ENCODE assay signal across 20 cellular contexts in genomic region chr3:180409883-180410282, GRCh38.
DNase-seq lines count a peak whose midpoint lies in the region; ATAC-seq, FAIRE-seq and TF ChIP-seq lines count a peak whose summit lies in the region.
"Had no signal": no experiment of that assay in that cellular context is flagged by ENCODE, and none has a peak within 500 bp of the region (broad histone marks: within the 10 kb centered on the region; RNA-seq: fewer than 3 reads in every experiment).

No MANE protein-coding gene starts in this region.

- 64 to 71% (median 68%) methylated on average over 2 of the region's 2 CpGs for WGBS in adrenal gland, 4 donors

- H3K36me3 Mint-ChIP-seq in astrocyte (ENCODE audit: low read depth, unreplicated experiment) (no peaks in the 10 kb centered on the region), natural killer cell (no peaks in the 10 kb centered on the region)
- no peaks in the 10 kb centered on the region for H3K36me3 Mint-ChIP-seq in activated naive CD4-positive, alpha-beta T cell treated with anti-CD3 and anti-CD28 coated beads, Interleukin-2, amount 10 ng/mL, durations not matched to agents 7 days and 5 days
- H3K36me3 Mint-ChIP-seq: CD4-positive, CD25-positive, alpha-beta regulatory T cell had no signal

- peak overlapping the region; percentile 69 for H2AFZ ChIP-seq in ACC112 (ENCODE audit: low read length, unreplicated experiment)
- peak overlapping the region; percentile 10 for H2AFZ ChIP-seq in astrocyte (ENCODE audit: low read depth, low read length)
- H2AFZ ChIP-seq: GM23248 had no signal

- H3K27me3 ChIP-seq in ACC112 (ENCODE audit: insufficient read depth, low read length) = no peaks in the 10 kb centered on the region
- H3K27me3 ChIP-seq in astrocyte (ENCODE audit: insufficient read depth, low read length) = no peaks in the 10 kb centered on the region
- no peaks in the 10 kb centered on the region for H3K27me3 ChIP-seq in adrenal gland
- H3K27me3 ChIP-seq: BE2C had no signal

- H3K9me3 ChIP-seq in astrocyte (ENCODE audit: insufficient read depth, low read depth, low read length) (no peaks in the 10 kb centered on the region), adrenal gland (replicated peaks in 1 of 3) (no peaks in the 10 kb centered on the region)
- H3K9me3 ChIP-seq: BE2C had no signal

- peak; percentile 42 for ATAC-seq in GM18909 (IDR thresholded peaks at IDR 0.05; ENCODE audit: poor library complexity, unreplicated experiment)
- peak; percentile 40 for ATAC-seq in HG03025 (IDR thresholded peaks at IDR 0.05; ENCODE audit: low FRiP score, unreplicated experiment)
- no peak for ATAC-seq in natural killer cell

- intact Hi-C loops in natural killer cell (cut with micrococcal nuclease) = no loop called here
- intact Hi-C loops in adrenal gland (cut with DNase I) = no loop called here

- FAIRE-seq in astrocyte (lab: Jason Lieb, UNC) = no peak
- FAIRE-seq: GM12891, GM18507 had no signal

- peaks cover 26% of the 10 kb centered on the region for H3K4me1 ChIP-seq in ACC112 (ENCODE audit: control insufficient read depth, insufficient read depth, low read length, unreplicated experiment)
- H3K4me1 ChIP-seq in astrocyte (ENCODE audit: insufficient read depth, low read length) = no peaks in the 10 kb centered on the region
- no peaks in the 10 kb centered on the region for H3K4me1 ChIP-seq in adrenal gland (replicated peaks in 1 of 2)
- H3K4me1 ChIP-seq: BE2C had no signal

- H3K27me3 Mint-ChIP-seq in astrocyte (ENCODE audit: low read depth, unreplicated experiment) = no peaks in the 10 kb centered on the region
- no peaks in the 10 kb centered on the region for H3K27me3 Mint-ChIP-seq in natural killer cell (ENCODE audit: low read depth in 2 of 2)
- H3K27me3 Mint-ChIP-seq in activated naive CD4-positive, alpha-beta T cell treated with anti-CD3 and anti-CD28 coated beads, Interleukin-2, amount 10 ng/mL, durations not matched to agents 7 days and 5 days = no peaks in the 10 kb centered on the region
- H3K27me3 Mint-ChIP-seq: CD4-positive, CD25-positive, alpha-beta regulatory T cell had no signal

- no peak for TF ChIP-seq POLR2A in adrenal gland (IDR thresholded peaks at IDR 0.05)

- H3K9ac ChIP-seq in astrocyte (ENCODE audit: low read length) = no peak overlapping the region
- H3K9ac ChIP-seq: GM23248 had no signal

- TF ChIP-seq CTCF in astrocyte (IDR thresholded peaks at IDR 0.05; ENCODE audit: insufficient read depth, low read depth, low read length) (no peak), natural killer cell (IDR thresholded peaks at IDR 0.05) (no peak), adrenal gland (IDR thresholded peaks at IDR 0.05) (no peak)

- H3K36me3 ChIP-seq in ACC112 (ENCODE audit: insufficient read depth, low read length) (no peaks in the 10 kb centered on the region), astrocyte (ENCODE audit: insufficient read depth, low read length) (no peaks in the 10 kb centered on the region), adrenal gland (replicated peaks in 1 of 2) (no peaks in the 10 kb centered on the region)
- H3K36me3 ChIP-seq: BE2C had no signal

- CTCF ChIA-PET in activated naive CD4-positive, alpha-beta T cell treated with anti-CD3 and anti-CD28 coated beads, Interleukin-2, amount 10 ng/mL, durations not matched to agents 7 days and 5 days (lab: Charles Lee) = no interaction called here

- H3K4me3 ChIP-seq in ACC112 (ENCODE audit: low read depth, low read length) = no peak overlapping the region
- no peak overlapping the region for H3K4me3 ChIP-seq in astrocyte (ENCODE audit: insufficient read depth, low read depth, low read length)
- H3K4me3 ChIP-seq in adrenal gland = no peak overlapping the region
- H3K4me3 ChIP-seq: GM23248 had no signal

- H3K4me2 ChIP-seq in astrocyte (ENCODE audit: low read length) = no peak overlapping the region

- H3K4me1 Mint-ChIP-seq in astrocyte (ENCODE audit: low read depth, unreplicated experiment) (no peaks in the 10 kb centered on the region), natural killer cell (no peaks in the 10 kb centered on the region)
- H3K4me1 Mint-ChIP-seq in activated naive CD4-positive, alpha-beta T cell treated with anti-CD3 and anti-CD28 coated beads, Interleukin-2, amount 10 ng/mL, durations not matched to agents 7 days and 5 days = no peaks in the 10 kb centered on the region
- H3K4me1 Mint-ChIP-seq: CD4-positive, CD25-positive, alpha-beta regulatory T cell had no signal

- H3K27ac Mint-ChIP-seq in astrocyte (ENCODE audit: unreplicated experiment) = no peak overlapping the region
- H3K27ac Mint-ChIP-seq in natural killer cell = no peak overlapping the region
- H3K27ac Mint-ChIP-seq in activated naive CD4-positive, alpha-beta T cell treated with anti-CD3 and anti-CD28 coated beads, Interleukin-2, amount 10 ng/mL, durations not matched to agents 7 days and 5 days = no peak overlapping the region
- H3K27ac Mint-ChIP-seq: CD4-positive, CD25-positive, alpha-beta regulatory T cell had no signal

- H3K79me2 ChIP-seq in ACC112 (ENCODE audit: control insufficient read depth, insufficient read depth, low read length, unreplicated experiment) (no peaks in the 10 kb centered on the region), astrocyte (ENCODE audit: insufficient read depth, low read length) (no peaks in the 10 kb centered on the region)

- DNase-seq in astrocyte (ENCODE audit: low read depth) (no peak), natural killer cell (no peak), adrenal gland (no peak)
- DNase-seq in activated naive CD4-positive, alpha-beta T cell treated with anti-CD3 and anti-CD28 coated beads, Interleukin-2, amount 10 ng/mL, durations not matched to agents 7 days and 5 days = no peak
- DNase-seq: BE2C; CD4-positive, CD25-positive, alpha-beta regulatory T cell; GM23248; Kasumi-1; NCI-H1105 treated with DMSO at 0.1 percent for 48 hours; NCI-H1694; NCI-H2081 treated with DMSO at 0.1 percent for 48 hours; NCI-H510A treated with DMSO at 0.1 percent for 48 hours; NCI-H774; OCI-M1; SIG-M5 had no signal

- H3K9me3 Mint-ChIP-seq in astrocyte (ENCODE audit: unreplicated experiment) = no peaks in the 10 kb centered on the region
- peaks cover 14 to 16% of the 10 kb centered on the region in 2 donors for H3K9me3 Mint-ChIP-seq in natural killer cell
- no peaks in the 10 kb centered on the region for H3K9me3 Mint-ChIP-seq in activated naive CD4-positive, alpha-beta T cell treated with anti-CD3 and anti-CD28 coated beads, Interleukin-2, amount 10 ng/mL, durations not matched to agents 7 days and 5 days

- H4K20me1 ChIP-seq in astrocyte (ENCODE audit: insufficient read depth, low read length) = no peaks in the 10 kb centered on the region

- peak overlapping the region; percentile 80 for H3K27ac ChIP-seq in ACC112 (ENCODE audit: low read depth, low read length)
- H3K27ac ChIP-seq in astrocyte (ENCODE audit: low read depth, low read length) = no peak overlapping the region
- H3K27ac ChIP-seq in adrenal gland = no peak overlapping the region
- H3K27ac ChIP-seq: GM23248 had no signal

- H3K4me3 Mint-ChIP-seq in astrocyte (ENCODE audit: unreplicated experiment) (no peak overlapping the region), natural killer cell (no peak overlapping the region)
- no peak overlapping the region for H3K4me3 Mint-ChIP-seq in activated naive CD4-positive, alpha-beta T cell treated with anti-CD3 and anti-CD28 coated beads, Interleukin-2, amount 10 ng/mL, durations not matched to agents 7 days and 5 days
- H3K4me3 Mint-ChIP-seq: CD4-positive, CD25-positive, alpha-beta regulatory T cell had no signal

Comparison
In these comparisons a context has a peak if more than half of its experiments do, and no peak if none do; other contexts are left out.
1. ATAC-seq: peak in GM18909 (single experiment) and HG03025 (single experiment); none in natural killer cell (0 of 3).